Comparison of ENCODE assay signal across 1 cellular context in genomic region chr4:10164877-10165283, GRCh38.
TF ChIP-seq lines count a peak whose summit lies in the region.

No MANE protein-coding gene starts in this region.

TF ChIP-seq in WTC11, 78 proteins besides CTCF, POLR2A, EP300 and RAD21 (continued from another document):
- no peak for TF ChIP-seq ZBTB43 (CRISPR knock-in tag; IDR thresholded peaks at IDR 0.05)
- TF ChIP-seq, protein P1, sequence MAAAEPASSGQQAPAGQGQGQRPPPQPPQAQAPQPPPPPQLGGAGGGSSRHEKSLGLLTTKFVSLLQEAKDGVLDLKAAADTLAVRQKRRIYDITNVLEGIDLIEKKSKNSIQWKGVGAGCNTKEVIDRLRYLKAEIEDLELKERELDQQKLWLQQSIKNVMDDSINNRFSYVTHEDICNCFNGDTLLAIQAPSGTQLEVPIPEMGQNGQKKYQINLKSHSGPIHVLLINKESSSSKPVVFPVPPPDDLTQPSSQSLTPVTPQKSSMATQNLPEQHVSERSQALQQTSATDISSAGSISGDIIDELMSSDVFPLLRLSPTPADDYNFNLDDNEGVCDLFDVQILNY (CRISPR knock-in tag; IDR thresholded peaks at IDR 0.05) = no peak
- no peak for TF ChIP-seq OVOL2 (CRISPR knock-in tag; IDR thresholded peaks at IDR 0.05; ENCODE audit: borderline replicate concordance)
- no peak for TF ChIP-seq PRRX2 (CRISPR knock-in tag; IDR thresholded peaks at IDR 0.05)
